23 cellular contexts compared by ENCODE assay signal in genomic region chr3:137511655-137512054, GRCh38.
"Had no signal": no experiment of that assay in that cellular context is flagged by ENCODE, and none has a peak within 500 bp of the region (broad histone marks: within the 10 kb centered on the region; RNA-seq: fewer than 3 reads in every experiment).

No MANE protein-coding gene starts in this region.

- H3K4me2 ChIP-seq: hepatocyte had no signal

- H3K27ac Mint-ChIP-seq: dendritic cell treated with granulocyte-macrophage colony-stimulating factor and Interleukin-4, amounts not matched to agents 40 ng/mL and 50 ng/mL, for 4 days; effector memory CD8-positive, alpha-beta T cell; naive B cell; nephron; stimulated activated effector memory CD8-positive, alpha-beta T cell treated with anti-CD3 and anti-CD28 coated beads, Interleukin-12 subunit alpha, Interleukin-12 subunit beta, amount 100 ng/mL, for 72 hours; type B pancreatic cell had no signal

- DNase-seq: effector memory CD8-positive, alpha-beta T cell; foreskin keratinocyte; head of caudate nucleus; left colon; left ventricle myocardium superior; mesenchymal stem cell; naive B cell; psoas muscle; retina; right lobe of liver; stimulated activated CD4-positive, alpha-beta T cell treated with anti-CD3 and anti-CD28 coated beads, Interleukin-4, amount 100 ng/mL, for 1 hour; stimulated activated CD8-positive, alpha-beta memory T cell treated with anti-CD3 and anti-CD28 coated beads, Interleukin-4, amount 100 ng/mL, for 48 hours; stimulated activated naive CD8-positive, alpha-beta T cell treated with anti-CD3 and anti-CD28 coated beads, Interleukin-15, Interleukin-2, amounts not matched to agents 100 U/mL and 50 U/mL, for 24 hours; thyroid gland had no signal

- H3K9me3 Mint-ChIP-seq: dendritic cell treated with granulocyte-macrophage colony-stimulating factor and Interleukin-4, amounts not matched to agents 40 ng/mL and 50 ng/mL, for 4 days; nephron; type B pancreatic cell had no signal

- H3K4me3 ChIP-seq: hepatocyte, lung, psoas muscle, right lobe of liver, suprapubic skin, thyroid gland had no signal

- H3K27me3 ChIP-seq: foreskin keratinocyte, right lobe of liver, suprapubic skin, thyroid gland had no signal

- H3K36me3 Mint-ChIP-seq: naive B cell; stimulated activated effector memory CD8-positive, alpha-beta T cell treated with anti-CD3 and anti-CD28 coated beads, Interleukin-12 subunit alpha, Interleukin-12 subunit beta, amount 100 ng/mL, for 72 hours; type B pancreatic cell had no signal

- H2AFZ ChIP-seq: hepatocyte, parathyroid adenoma had no signal

- H3K4me1 ChIP-seq: foreskin keratinocyte, parathyroid adenoma, psoas muscle, right lobe of liver, suprapubic skin, thyroid gland had no signal

- FAIRE-seq: urothelium cell line had no signal

- H3K4me3 Mint-ChIP-seq: dendritic cell treated with granulocyte-macrophage colony-stimulating factor and Interleukin-4, amounts not matched to agents 40 ng/mL and 50 ng/mL, for 4 days; effector memory CD8-positive, alpha-beta T cell; naive B cell; nephron; stimulated activated effector memory CD8-positive, alpha-beta T cell treated with anti-CD3 and anti-CD28 coated beads, Interleukin-12 subunit alpha, Interleukin-12 subunit beta, amount 100 ng/mL, for 72 hours; type B pancreatic cell had no signal

- ATAC-seq: effector memory CD8-positive, alpha-beta T cell; foreskin keratinocyte; left colon; left ventricle myocardium superior; psoas muscle; right lobe of liver; stimulated activated effector memory CD8-positive, alpha-beta T cell treated with anti-CD3 and anti-CD28 coated beads, Interleukin-12 subunit alpha, Interleukin-12 subunit beta, amount 100 ng/mL, for 72 hours; stimulated activated naive CD8-positive, alpha-beta T cell treated with anti-CD3 and anti-CD28 coated beads, Interleukin-15, Interleukin-2, amounts not matched to agents 100 U/mL and 50 U/mL, for 24 hours had no signal

- H3K4me1 Mint-ChIP-seq: naive B cell; nephron; stimulated activated effector memory CD8-positive, alpha-beta T cell treated with anti-CD3 and anti-CD28 coated beads, Interleukin-12 subunit alpha, Interleukin-12 subunit beta, amount 100 ng/mL, for 72 hours had no signal

- H3K27me3 Mint-ChIP-seq: dendritic cell treated with granulocyte-macrophage colony-stimulating factor and Interleukin-4, amounts not matched to agents 40 ng/mL and 50 ng/mL, for 4 days; effector memory CD8-positive, alpha-beta T cell; naive B cell had no signal

- H3K36me3 ChIP-seq: right lobe of liver, suprapubic skin, thyroid gland had no signal

- H3K9me3 ChIP-seq: psoas muscle, right lobe of liver, suprapubic skin, thyroid gland had no signal

- H3K27ac ChIP-seq: foreskin keratinocyte, hepatocyte, parathyroid adenoma, psoas muscle, right lobe of liver, suprapubic skin, thyroid gland had no signal

- H3K79me2 ChIP-seq: hepatocyte, parathyroid adenoma had no signal

- H3K9ac ChIP-seq: parathyroid adenoma had no signal
